8 cellular contexts compared by ENCODE assay signal in genomic region chr4:182478475-182478874, GRCh38.
DNase-seq lines count a peak whose midpoint lies in the region; ATAC-seq and TF ChIP-seq lines count a peak whose summit lies in the region.

No MANE protein-coding gene starts in this region.

- peak; percentile 59 for ATAC-seq in HG02759 (IDR thresholded peaks at IDR 0.05; ENCODE audit: unreplicated experiment)
- 0 out of 2 replicates have a peak, but pooled peaks have one; percentile 22 for ATAC-seq in WTC11

- H3K4me1 Mint-ChIP-seq in WTC11, result peaks cover 27% of the 10 kb centered on the region
- H3K4me1 Mint-ChIP-seq in immature natural killer cell, result no peaks in the 10 kb centered on the region

- no peaks in the 10 kb centered on the region for H3K9me3 Mint-ChIP-seq in WTC11
- H3K9me3 Mint-ChIP-seq in immature natural killer cell, result no peaks in the 10 kb centered on the region

- no peak overlapping the region for H3K4me3 ChIP-seq in vagina

- H3K36me3 ChIP-seq in vagina, result no peaks in the 10 kb centered on the region

- H3K27ac Mint-ChIP-seq in WTC11 (no peak overlapping the region), immature natural killer cell (no peak overlapping the region)

- H3K36me3 Mint-ChIP-seq in WTC11 (no peaks in the 10 kb centered on the region), immature natural killer cell (no peaks in the 10 kb centered on the region)

- peak; percentile 61 for DNase-seq in NCI-H1694 treated with DMSO at 0.1 percent for 48 hours (lab: John Stamatoyannopoulos, UW)
- no peak for DNase-seq in WTC11 (ENCODE audit: low spot score)
- peak; percentile 0 to 9 (median 5) for DNase-seq in immature natural killer cell
- no peak for DNase-seq in vagina (ENCODE audit: extremely low spot score in 2 of 2)
- DNase-seq in HuH-7.5 (ENCODE audit: low spot score), result no peak
- DNase-seq in GDM1 (lab: John Stamatoyannopoulos, UW), result no peak

- intact Hi-C loops in vagina (cut with DNase I), result no loop called here

- no peak overlapping the region for H3K27ac ChIP-seq in vagina

- POLR2A ChIA-PET in WTC11 (lab: Charles Lee), result no interaction called here

- no peaks in the 10 kb centered on the region for H3K27me3 Mint-ChIP-seq in WTC11 (ENCODE audit: low read depth)
- peaks cover 0 to 1% (median 0%) of the 10 kb centered on the region in 3 donors for H3K27me3 Mint-ChIP-seq in immature natural killer cell (ENCODE audit: low read depth in 3 of 3)

- CTCF ChIA-PET in WTC11 (lab: Charles Lee), result no interaction called here

- H3K27me3 ChIP-seq in vagina, result no peaks in the 10 kb centered on the region

- peak; percentile 20; the same call in 1 of the 2 replicates for TF ChIP-seq CTCF in GM12874 (IDR thresholded peaks at IDR 0.05; ENCODE audit: insufficient read depth, low read depth, low read length)
- peak; percentile 57 for TF ChIP-seq CTCF in WTC11 (IDR thresholded peaks at IDR 0.05)
- peak in 2 of 3 experiments; percentile 37 to 63 for TF ChIP-seq CTCF in vagina (IDR thresholded peaks at IDR 0.05)

- H3K4me3 Mint-ChIP-seq in WTC11 (no peak overlapping the region), immature natural killer cell (no peak overlapping the region)

- H3K9me3 ChIP-seq in vagina, result no peaks in the 10 kb centered on the region

- no peaks in the 10 kb centered on the region for H3K4me1 ChIP-seq in vagina

- TF ChIP-seq POLR2A in vagina (IDR thresholded peaks at IDR 0.05), result no peak

TF ChIP-seq in WTC11, 78 proteins besides CTCF, POLR2A, EP300 and RAD21:
- TF ChIP-seq ERG (CRISPR knock-in tag; IDR thresholded peaks at IDR 0.05) (no peak), GTF2I (CRISPR knock-in tag; conservative IDR thresholded peaks at IDR 0.05) (no peak), NFATC4 (CRISPR knock-in tag; IDR thresholded peaks at IDR 0.05) (no peak), SOX15 (CRISPR knock-in tag; IDR thresholded peaks at IDR 0.05) (no peak), MYBL2 (CRISPR knock-in tag; IDR thresholded peaks at IDR 0.05) (no peak), ZBTB21 (CRISPR knock-in tag; IDR thresholded peaks at IDR 0.05; ENCODE audit: borderline replicate concordance) (no peak), E2F5 (CRISPR knock-in tag; IDR thresholded peaks at IDR 0.05) (no peak), USF2 (CRISPR knock-in tag; IDR thresholded peaks at IDR 0.05) (no peak), ZNF512 (CRISPR knock-in tag; IDR thresholded peaks at IDR 0.05; ENCODE audit: borderline replicate concordance) (no peak), STAT6 (CRISPR knock-in tag; conservative IDR thresholded peaks at IDR 0.05; ENCODE audit: low read depth) (no peak), AR (CRISPR knock-in tag; IDR thresholded peaks at IDR 0.05) (no peak), TP53 (CRISPR knock-in tag; IDR thresholded peaks at IDR 0.05) (no peak), ZNF423 (CRISPR knock-in tag; IDR thresholded peaks at IDR 0.05) (no peak)
TF ChIP-seq in WTC11: peak in this region for 0.

Comparison
In these comparisons a context has a peak if more than half of its experiments do, and no peak if none do; other contexts are left out.
1. DNase-seq: peak in NCI-H1694 treated with DMSO at 0.1 percent for 48 hours (single experiment) and immature natural killer cell (3 of 3); none in WTC11 (single experiment), vagina (0 of 2), HuH-7.5 (single experiment) and GDM1 (single experiment).
2. Peak in every context shown above with its lines, with median percentiles within 50 percentile points of each other: CTCF ChIP-seq.